Comparison of ENCODE assay signal across 8 cellular contexts in genomic region chr1:58652351-58653184, GRCh38. TPM values are rescaled to one million over a fixed set of nuclear protein-coding genes. Genes with fewer than 3 reads are reported as not detected.
DNase-seq lines count a peak whose midpoint lies in the region; ATAC-seq, FAIRE-seq and TF ChIP-seq lines count a peak whose summit lies in the region.

No MANE protein-coding gene starts in this region.

- peak; percentile 55 to 68 for DNase-seq in A549 (ENCODE audit: low read depth in 1 of 2, low spot score in 1 of 2)
- peak; percentile 90 for DNase-seq in NCI-H1694 treated with DMSO at 0.1 percent for 48 hours (lab: John Stamatoyannopoulos, UW)
- peak in 1 of 3 donors; percentile 30 for DNase-seq in T-helper 17 cell
- peak; percentile 72 to 82 (median 74) for DNase-seq in body of pancreas
- peak; percentile 38 for DNase-seq in iPS DF 4.7 (ENCODE audit: extremely low read depth, low spot score)
- peak; percentile 12 to 25 for DNase-seq in stimulated activated CD4-positive, alpha-beta T cell treated with anti-CD3 and anti-CD28 coated beads, Interleukin-12 subunit alpha, Interleukin-12 subunit beta, amount 100 ng/mL, for 24 hours (ENCODE audit: low read depth in 2 of 2)

- no peak overlapping the region for H3K27ac Mint-ChIP-seq in T-helper 17 cell

- no peak overlapping the region for H3K4me3 ChIP-seq in A549
- H3K4me3 ChIP-seq in body of pancreas, result no peak overlapping the region

- H3K4me2 ChIP-seq in A549, result no peak overlapping the region

- ATAC-seq in A549, result peak; percentile 86 to 95
- peak; percentile 91 for ATAC-seq in GM18498 (IDR thresholded peaks at IDR 0.05; ENCODE audit: unreplicated experiment)
- ATAC-seq in HG02884 (IDR thresholded peaks at IDR 0.05; ENCODE audit: unreplicated experiment), result peak; percentile 82
- peak; percentile 94 for ATAC-seq in T-helper 17 cell
- ATAC-seq in body of pancreas, result peak; percentile 93

- POLR2A ChIA-PET in A549 (lab: Yijun Ruan, JAX), result no interaction called here

- H3K4me3 Mint-ChIP-seq in T-helper 17 cell, result no peak overlapping the region

- no peak for FAIRE-seq in A549 (lab: Jason Lieb, UNC)

- H3K27ac ChIP-seq in A549 (no peak overlapping the region), body of pancreas (no peak overlapping the region)

- TF ChIP-seq CTCF in A549 (IDR thresholded peaks at IDR 0.05) (peak; percentile 77), body of pancreas (IDR thresholded peaks at IDR 0.05) (peak; percentile 62 to 96 (median 88))

- no peaks in the 10 kb centered on the region for H3K9me3 ChIP-seq in A549
- H3K9me3 ChIP-seq in T-helper 17 cell (ENCODE audit: control insufficient read depth, low read length, poor library complexity, severe bottlenecking), result no peaks in the 10 kb centered on the region
- no peaks in the 10 kb centered on the region for H3K9me3 ChIP-seq in body of pancreas

- H3K27me3 Mint-ChIP-seq in T-helper 17 cell, result no peaks in the 10 kb centered on the region

- CTCF ChIA-PET in A549 (lab: Yijun Ruan, JAX), result interaction anchor here (0.5 to 3.1 kb wide), 36 partner anchors 9 to 1109 kb away, joined by 3 to 45 read pairs (median 4); partner anchors contain the start of gene OMA1

- peaks cover 7% of the 10 kb centered on the region for H3K36me3 Mint-ChIP-seq in T-helper 17 cell (ENCODE audit: low read depth)

- TF ChIP-seq POLR2A in A549 (IDR thresholded peaks at IDR 0.05; ENCODE audit: low read length) (no peak), body of pancreas (IDR thresholded peaks at IDR 0.05) (no peak)

- H3K4me1 ChIP-seq in A549, result no peaks in the 10 kb centered on the region
- peaks cover 6% of the 10 kb centered on the region for H3K4me1 ChIP-seq in body of pancreas

- peak; percentile 79 for TF ChIP-seq RAD21 in A549 (conservative IDR thresholded peaks at IDR 0.05 in 1 of 2, IDR thresholded peaks at IDR 0.05 in 1 of 2)

- 39% methylated on average over 8 of the region's 8 CpGs for WGBS in A549 (ENCODE audit: missing lambda C conversion rate)
- 35% methylated on average over 8 of the region's 8 CpGs for WGBS in body of pancreas, 2 donors

- peaks cover 24% of the 10 kb centered on the region for H3K4me1 Mint-ChIP-seq in T-helper 17 cell

- H3K27me3 ChIP-seq in body of pancreas, result no peaks in the 10 kb centered on the region

- H3K36me3 ChIP-seq in body of pancreas (replicated peaks in 1 of 2; ENCODE audit: insufficient read depth in 1 of 2, low read depth in 2 of 2), result peaks cover 0 to 4% of the 10 kb centered on the region in 2 donors

- no peak for TF ChIP-seq EP300 in A549 (IDR thresholded peaks at IDR 0.05)

- intact Hi-C loops in body of pancreas (cut with DNase I), result no loop called here

TF ChIP-seq in A549, 52 proteins besides CTCF, POLR2A, EP300 and RAD21:
- TF ChIP-seq PHF8 (IDR thresholded peaks at IDR 0.05; ENCODE audit: borderline replicate concordance, low read depth), result no peak
- TF ChIP-seq SMC3 (IDR thresholded peaks at IDR 0.05), result peak; percentile 78

RNA-seq across cellular contexts. Expression of gene MYSM1, which starts 47.3 kb away (rescaled TPM):
- polyA plus RNA-seq in A549 (2011; rRNA removed) (14.4 and 20.2 TPM in 2 replicates), A549 (2017; fragmentation: RNase III; extraction: RNeasy Plus Mini Kit Qiagen cat#74134 plus additional on column Dnase treatment) (9.6 to 13.0 TPM (median 10.1 TPM) in 3 replicates)
- polyA plus RNA-seq in A549 (2012; cell fraction: cytosol; rRNA removed), result 2.5 and 2.9 TPM in 2 replicates
- polyA plus RNA-seq in A549 (2012; cell fraction: nucleus; rRNA removed), result 4.9 and 5.9 TPM in 2 replicates
- 10.4 and 10.6 TPM in 2 replicates for polyA minus RNA-seq in A549 (2011; rRNA and poly(A)+ RNA removed)
- total RNA-seq in T-helper 17 cell (10 to 100 TPM; 54.1 to 63.7 TPM), body of pancreas (10 to 100 TPM; 20.8 to 26.2 TPM)
